16 cellular contexts compared by ENCODE assay signal in the genomic region with DNA sequence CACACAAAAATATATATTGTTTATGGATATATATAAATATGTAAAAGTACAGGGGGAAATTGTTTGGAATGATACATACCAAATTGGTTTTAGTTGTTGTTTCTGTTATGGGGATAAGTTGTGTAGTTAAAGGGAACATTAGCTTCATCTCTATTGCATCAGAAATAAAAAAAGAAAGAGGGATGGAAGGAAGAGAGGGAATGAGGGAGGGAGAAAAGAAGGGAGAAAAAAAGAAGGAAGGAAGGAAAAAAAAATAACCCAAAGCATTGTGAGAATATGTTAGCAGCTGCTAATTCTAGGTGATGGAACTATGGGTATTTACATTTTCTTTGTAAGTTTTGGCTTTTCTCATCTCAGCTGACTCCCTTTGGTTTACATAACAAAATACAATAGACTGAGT. TPM values are rescaled to one million over a fixed set of nuclear protein-coding genes. Genes with fewer than 3 reads are reported as not detected.
"Had no signal": no experiment of that assay in that cellular context is flagged by ENCODE, and none has a peak within 500 bp of the region (broad histone marks: within the 10 kb centered on the region; RNA-seq: fewer than 3 reads in every experiment).

No MANE protein-coding gene starts in this region.

- ATAC-seq: left lung; mucosa of descending colon; naive thymus-derived CD8-positive, alpha-beta T cell; right cardiac atrium; stimulated activated memory B cell treated with anti-CD40 and anti-IgM and Interleukin-4, amounts not matched to agents 10 μg/mL and 1 μg/mL and 100 μg/mL, for 72 hours had no signal

- H3K36me3 Mint-ChIP-seq: naive thymus-derived CD8-positive, alpha-beta T cell; stimulated activated memory B cell treated with anti-CD40 and anti-IgM and Interleukin-4, amounts not matched to agents 10 μg/mL and 1 μg/mL and 100 μg/mL, for 72 hours had no signal

- H3K36me3 ChIP-seq: cardiac muscle cell, esophagus squamous epithelium, left lung, neutrophil had no signal

- H3K4me1 ChIP-seq: esophagus squamous epithelium, left lung had no signal

- H3K4me3 Mint-ChIP-seq: stimulated activated memory B cell treated with anti-CD40 and anti-IgM and Interleukin-4, amounts not matched to agents 10 μg/mL and 1 μg/mL and 100 μg/mL, for 72 hours had no signal

- H3K27ac ChIP-seq: cardiac muscle cell, esophagus squamous epithelium, left lung, neutrophil had no signal

- H3K4me3 ChIP-seq: cardiac muscle cell, esophagus squamous epithelium, left lung, mucosa of descending colon, smooth muscle cell had no signal

- H3K9me3 ChIP-seq: esophagus squamous epithelium, left lung, mucosa of descending colon, neutrophil had no signal

- H3K27ac Mint-ChIP-seq: stimulated activated memory B cell treated with anti-CD40 and anti-IgM and Interleukin-4, amounts not matched to agents 10 μg/mL and 1 μg/mL and 100 μg/mL, for 72 hours had no signal

- DNase-seq: activated naive CD4-positive, alpha-beta T cell; activated T-cell treated with anti-CD3 and anti-CD28 coated beads, Interleukin-2, amount 50 U/mL, for 48 hours; esophagus squamous epithelium; foreskin fibroblast; head of caudate nucleus; left lung; mucosa of descending colon; naive thymus-derived CD8-positive, alpha-beta T cell; posterior cingulate gyrus; right cardiac atrium; substantia nigra; trophoblast cell had no signal

- H3K9me3 Mint-ChIP-seq: naive thymus-derived CD8-positive, alpha-beta T cell; stimulated activated memory B cell treated with anti-CD40 and anti-IgM and Interleukin-4, amounts not matched to agents 10 μg/mL and 1 μg/mL and 100 μg/mL, for 72 hours had no signal

- H3K27me3 ChIP-seq: cardiac muscle cell, esophagus squamous epithelium, left lung, neutrophil had no signal

- H3K27me3 Mint-ChIP-seq: naive thymus-derived CD8-positive, alpha-beta T cell; stimulated activated memory B cell treated with anti-CD40 and anti-IgM and Interleukin-4, amounts not matched to agents 10 μg/mL and 1 μg/mL and 100 μg/mL, for 72 hours had no signal

RNA-seq across cellular contexts. Expression of gene CCR8, which starts 1.3 kb away (rescaled TPM):
- total RNA-seq: cardiac muscle cell; naive thymus-derived CD8-positive, alpha-beta T cell; right cardiac atrium; smooth muscle cell had no signal

RNA-seq across cellular contexts. Expression of gene CX3CR1, which starts 51.0 kb away (rescaled TPM):
- total RNA-seq: smooth muscle cell had no signal
